21 cellular contexts compared by ENCODE assay signal in the genomic region with DNA sequence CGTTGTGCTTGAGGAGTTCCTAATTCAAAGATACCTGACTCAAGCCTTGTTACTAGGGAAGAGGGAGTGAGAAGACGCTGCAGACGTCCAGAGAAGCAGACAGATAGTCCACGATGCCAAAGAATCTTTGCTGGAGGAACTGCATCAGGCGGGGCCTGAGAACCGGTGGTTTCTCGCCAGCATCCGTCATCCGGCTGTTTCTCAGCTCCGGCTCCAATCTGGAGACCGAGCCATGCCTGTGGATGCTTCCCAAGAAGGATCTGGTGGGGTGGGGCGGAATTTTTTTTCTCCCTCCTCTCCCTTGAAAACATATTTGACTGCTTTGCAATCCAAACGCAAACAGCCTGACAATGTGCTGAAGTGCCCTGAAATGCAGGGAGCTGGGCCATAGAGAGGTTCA.
DNase-seq lines count a peak whose midpoint lies in the region; ATAC-seq and TF ChIP-seq lines count a peak whose summit lies in the region.
"Had no signal": no experiment of that assay in that cellular context is flagged by ENCODE, and none has a peak within 500 bp of the region (broad histone marks: within the 10 kb centered on the region; RNA-seq: fewer than 3 reads in every experiment).

No MANE protein-coding gene starts in this region.

- H3K27ac Mint-ChIP-seq in activated T-helper 2 cell treated with anti-CD3 and anti-CD28 coated beads, Interferon-gamma antibody, Interleukin-2, Interleukin-4, amounts not matched to agents 10 μg/mL and 5 μg/mL and 100 μg/mL, durations not matched to agents 14 hours and 24 hours and 36 hours: no peak overlapping the region
- H3K27ac Mint-ChIP-seq: CD4-positive, CD25-positive, alpha-beta regulatory T cell had no signal

- no peak overlapping the region for H3K4me2 ChIP-seq in hepatocyte

- H3K4me3 ChIP-seq in left ventricle myocardium inferior: no peak overlapping the region
- H3K4me3 ChIP-seq in hepatocyte: no peak overlapping the region
- H3K4me3 ChIP-seq: HAP-1 had no signal

- H3K27ac ChIP-seq in left ventricle myocardium inferior (replicated peaks) (no peak overlapping the region), hepatocyte (no peak overlapping the region)

- H3K36me3 ChIP-seq in left ventricle myocardium inferior (no peaks in the 10 kb centered on the region), hepatocyte (replicated peaks; ENCODE audit: insufficient read depth, low read depth) (no peaks in the 10 kb centered on the region)
- H3K36me3 ChIP-seq: BE2C, HAP-1 had no signal

- peaks cover 26% of the 10 kb centered on the region for H3K9me3 Mint-ChIP-seq in activated T-helper 2 cell treated with anti-CD3 and anti-CD28 coated beads, Interferon-gamma antibody, Interleukin-2, Interleukin-4, amounts not matched to agents 10 μg/mL and 5 μg/mL and 100 μg/mL, durations not matched to agents 14 hours and 24 hours and 36 hours

- H3K9me2 ChIP-seq in hepatocyte (replicated peaks; ENCODE audit: insufficient read depth): no peaks in the 10 kb centered on the region

- 71% methylated on average over 12 of the region's 13 CpGs for WGBS in hepatocyte (ENCODE audit: low lambda C conversion rate, missing lambda C conversion rate)

- intact Hi-C loops in Right ventricle myocardium superior (cut with DNase I): no loop called here
- intact Hi-C loops in cardiac septum (cut with DNase I): no loop called here
- intact Hi-C loops in left ventricle myocardium inferior (cut with micrococcal nuclease): no loop called here
- intact Hi-C loops in posterior cingulate gyrus (cut with DNase I): no loop called here
- intact Hi-C loops in activated T-helper 2 cell treated with anti-CD3 and anti-CD28 coated beads, Interferon-gamma antibody, Interleukin-2, Interleukin-4, amounts not matched to agents 10 μg/mL and 5 μg/mL and 100 μg/mL, durations not matched to agents 14 hours and 24 hours and 36 hours (cut with micrococcal nuclease): no loop called here

- H3K27me3 ChIP-seq in left ventricle myocardium inferior (ENCODE audit: low read depth) (no peaks in the 10 kb centered on the region), hepatocyte (no peaks in the 10 kb centered on the region)
- H3K27me3 ChIP-seq: BE2C had no signal

- TF ChIP-seq CTCF in left ventricle myocardium inferior (IDR thresholded peaks at IDR 0.05; ENCODE audit: borderline replicate concordance) (no peak), hepatocyte (IDR thresholded peaks at IDR 0.05; ENCODE audit: poor library complexity) (no peak)

- ATAC-seq in Right ventricle myocardium superior (ENCODE audit: poor library complexity): peak; percentile 53
- ATAC-seq in GM18517 (IDR thresholded peaks at IDR 0.05; ENCODE audit: unreplicated experiment): no peak

- no peaks in the 10 kb centered on the region for H3K36me3 Mint-ChIP-seq in activated T-helper 2 cell treated with anti-CD3 and anti-CD28 coated beads, Interferon-gamma antibody, Interleukin-2, Interleukin-4, amounts not matched to agents 10 μg/mL and 5 μg/mL and 100 μg/mL, durations not matched to agents 14 hours and 24 hours and 36 hours (ENCODE audit: low read depth)
- H3K36me3 Mint-ChIP-seq: CD4-positive, CD25-positive, alpha-beta regulatory T cell had no signal

- H2AFZ ChIP-seq in hepatocyte: no peak overlapping the region

- H3K4me1 Mint-ChIP-seq in activated T-helper 2 cell treated with anti-CD3 and anti-CD28 coated beads, Interferon-gamma antibody, Interleukin-2, Interleukin-4, amounts not matched to agents 10 μg/mL and 5 μg/mL and 100 μg/mL, durations not matched to agents 14 hours and 24 hours and 36 hours (ENCODE audit: low read depth): no peaks in the 10 kb centered on the region
- H3K4me1 Mint-ChIP-seq: CD4-positive, CD25-positive, alpha-beta regulatory T cell had no signal

- no peak overlapping the region for H3K4me3 Mint-ChIP-seq in activated T-helper 2 cell treated with anti-CD3 and anti-CD28 coated beads, Interferon-gamma antibody, Interleukin-2, Interleukin-4, amounts not matched to agents 10 μg/mL and 5 μg/mL and 100 μg/mL, durations not matched to agents 14 hours and 24 hours and 36 hours (ENCODE audit: low read depth)
- H3K4me3 Mint-ChIP-seq: CD4-positive, CD25-positive, alpha-beta regulatory T cell had no signal

- H4K20me1 ChIP-seq in hepatocyte (ENCODE audit: insufficient read depth, poor library complexity, severe bottlenecking): no peaks in the 10 kb centered on the region

- DNase-seq in Right ventricle myocardium superior: peak; percentile 67
- DNase-seq in cardiac septum (ENCODE audit: low spot score): no peak
- peak; percentile 64 for DNase-seq in left ventricle myocardium inferior
- DNase-seq in posterior cingulate gyrus: peak in 9 of 10 donors; percentile 9 to 94 (median 56)
- no peak for DNase-seq in hepatocyte (ENCODE audit: low spot score)
- no peak for DNase-seq in stimulated activated CD4-positive, alpha-beta T cell treated with anti-CD3 and anti-CD28 coated beads, Interleukin-2, amount 100 ng/mL, for 48 hours
- no peak for DNase-seq in activated T-helper 2 cell treated with anti-CD3 and anti-CD28 coated beads, Interferon-gamma antibody, Interleukin-2, Interleukin-4, amounts not matched to agents 10 μg/mL and 5 μg/mL and 100 μg/mL, durations not matched to agents 14 hours and 24 hours and 36 hours (ENCODE audit: low spot score)
- DNase-seq: 8988T; BE2C; CD4-positive, CD25-positive, alpha-beta regulatory T cell; COR-L47; DMS 273 treated with DMSO at 0.1 percent for 48 hours; NCI-H1105 treated with DMSO at 0.1 percent for 48 hours; NCI-H1694; NCI-H2081 treated with DMSO at 0.1 percent for 48 hours; NCI-H510A treated with DMSO at 0.1 percent for 48 hours; NCI-H774; OCI-M1; SHP77 treated with DMSO at 0.1 percent for 48 hours had no signal

- no peaks in the 10 kb centered on the region for H3K79me2 ChIP-seq in hepatocyte

- no peaks in the 10 kb centered on the region for H3K4me1 ChIP-seq in left ventricle myocardium inferior
- no peaks in the 10 kb centered on the region for H3K4me1 ChIP-seq in hepatocyte (ENCODE audit: insufficient read depth)
- H3K4me1 ChIP-seq: BE2C, HAP-1 had no signal

- H3K9me3 ChIP-seq in left ventricle myocardium inferior (replicated peaks) (peaks cover 39% of the 10 kb centered on the region), hepatocyte (ENCODE audit: low read depth) (no peaks in the 10 kb centered on the region)
- H3K9me3 ChIP-seq: BE2C, HAP-1 had no signal

- H3K27me3 Mint-ChIP-seq in activated T-helper 2 cell treated with anti-CD3 and anti-CD28 coated beads, Interferon-gamma antibody, Interleukin-2, Interleukin-4, amounts not matched to agents 10 μg/mL and 5 μg/mL and 100 μg/mL, durations not matched to agents 14 hours and 24 hours and 36 hours (ENCODE audit: low read depth): no peaks in the 10 kb centered on the region

Comparison
In these comparisons a context has a peak if more than half of its experiments do, and no peak if none do; other contexts are left out.
1. DNase-seq: peak in Right ventricle myocardium superior (single experiment), left ventricle myocardium inferior (single experiment) and posterior cingulate gyrus (9 of 10); none in cardiac septum (single experiment), hepatocyte (single experiment), stimulated activated CD4-positive, alpha-beta T cell treated with anti-CD3 and anti-CD28 coated beads, Interleukin-2, amount 100 ng/mL, for 48 hours (0 of 2) and activated T-helper 2 cell treated with anti-CD3 and anti-CD28 coated beads, Interferon-gamma antibody, Interleukin-2, Interleukin-4, amounts not matched to agents 10 μg/mL and 5 μg/mL and 100 μg/mL, durations not matched to agents 14 hours and 24 hours and 36 hours (single experiment).